ENCODE assay signal across 24 cellular contexts in the genomic region with DNA sequence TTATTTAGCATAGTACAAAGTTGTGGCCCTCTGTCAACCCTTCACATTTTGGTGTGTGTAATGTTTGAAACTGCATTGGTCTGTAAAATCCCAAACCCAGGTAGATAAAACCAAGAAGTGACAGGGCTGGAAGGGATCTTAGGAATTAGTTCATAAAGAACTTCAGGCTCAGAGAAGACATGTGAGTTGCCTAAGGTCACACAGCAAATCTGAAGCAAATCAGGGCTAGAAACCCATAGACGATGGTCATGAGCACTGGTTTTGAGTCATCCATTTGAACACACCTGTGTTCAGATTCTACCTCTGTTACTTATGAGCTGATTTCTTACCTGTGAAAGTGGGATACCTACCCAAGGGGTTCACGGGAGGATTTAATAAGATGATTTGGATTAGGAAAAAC.
DNase-seq lines count a peak whose midpoint lies in the region; ATAC-seq, FAIRE-seq and TF ChIP-seq lines count a peak whose summit lies in the region.
"Had no signal": no experiment of that assay in that cellular context is flagged by ENCODE, and none has a peak within 500 bp of the region (broad histone marks: within the 10 kb centered on the region; RNA-seq: fewer than 3 reads in every experiment).

No MANE protein-coding gene starts in this region.

- in situ Hi-C loops in mammary epithelial cell (cut with MboI; ENCODE audit: low sequenced_read_pairs in 2 of 2) (no loop called here), K562 (cut with MboI) (no loop called here)

- no peaks in the 10 kb centered on the region for H3K27me3 ChIP-seq in breast epithelium
- H3K27me3 ChIP-seq in mammary epithelial cell (ENCODE audit: insufficient read depth, low read length) = no peaks in the 10 kb centered on the region
- no peaks in the 10 kb centered on the region for H3K27me3 ChIP-seq in K562 (ENCODE audit: control insufficient read depth in 2 of 2, insufficient read depth in 2 of 2, low read length in 2 of 2)
- H3K27me3 ChIP-seq in thyroid gland = no peaks in the 10 kb centered on the region
- no peaks in the 10 kb centered on the region for H3K27me3 ChIP-seq in osteoblast (ENCODE audit: insufficient read depth, low read length)

- H3K4me1 ChIP-seq in breast epithelium = peaks cover 0 to 22% of the 10 kb centered on the region in 2 donors
- no peaks in the 10 kb centered on the region for H3K4me1 ChIP-seq in mammary epithelial cell (ENCODE audit: insufficient read depth, low read length)
- H3K4me1 ChIP-seq in K562 (replicated peaks in 1 of 2; ENCODE audit: control insufficient read depth in 2 of 2, insufficient read depth in 2 of 2, low read length in 2 of 2) = peaks cover 0 to 3% of the 10 kb centered on the region in 2 experiments; a peak in 2 of 5 replicates
- peaks cover 61 to 72% of the 10 kb centered on the region in 2 donors for H3K4me1 ChIP-seq in thyroid gland
- peaks cover 9% of the 10 kb centered on the region for H3K4me1 ChIP-seq in osteoblast (ENCODE audit: insufficient read depth, low read length)

- POLR2A ChIA-PET in K562 (lab: Yijun Ruan, JAX) = interaction anchor here (0.6 to 2.1 kb wide), 4 partner anchors 12 to 81 kb away, joined by 3 to 6 read pairs (median 4); no protein-coding TSS in a partner anchor

- dilution Hi-C loops in mammary epithelial cell (cut with HindIII; ENCODE audit: low sequenced_read_pairs) = no loop called here

- no peak for TF ChIP-seq EP300 in K562 (IDR thresholded peaks at IDR 0.05; ENCODE audit: low read length)

- no peak overlapping the region for H3K9ac ChIP-seq in mammary epithelial cell (ENCODE audit: insufficient read depth, low read length)
- H3K9ac ChIP-seq in K562 (ENCODE audit: insufficient read depth in 1 of 2, low read depth in 2 of 2, low read length in 2 of 2) = no peak overlapping the region

- BruUV-seq in mammary epithelial cell (replicated peaks; lab: Mats Ljungman, UMichigan) = no TSS peak
- no TSS peak for BruUV-seq in K562 (replicated peaks; lab: Mats Ljungman, UMichigan)

- DNase-seq in breast epithelium (ENCODE audit: low spot score in 2 of 2) (no peak), mammary epithelial cell (no peak), GM12892 (ENCODE audit: insufficient read length) (no peak), K562 (ENCODE audit: extremely low read depth in 1 of 4, low spot score in 3 of 4) (no peak), thyroid gland (no peak), SHP77 treated with DMSO at 0.1 percent for 48 hours (lab: John Stamatoyannopoulos, UW) (no peak), osteoblast (ENCODE audit: insufficient read length, low spot score, missing footprints) (no peak)
- DNase-seq: 8988T; Caco-2; CD8-positive, alpha-beta T cell; DMS79; EL; GDM1; NCI-H1105 treated with DMSO at 0.1 percent for 48 hours; NCI-H146; NCI-H1930; NCI-H446; NCI-H524 treated with DMSO at 0.1 percent for 48 hours; NCI-H82; NK-92 treated with Interleukin-12 subunit alpha and Interleukin-12 subunit beta, amount 100 ng/mL, for 24 hours; RPMI8226 had no signal

- H3K9me3 ChIP-seq in breast epithelium (no peaks in the 10 kb centered on the region), mammary epithelial cell (replicated peaks; ENCODE audit: insufficient read depth, low read length) (no peaks in the 10 kb centered on the region), K562 (replicated peaks; ENCODE audit: control insufficient read depth, insufficient read depth, low read depth, low read length) (no peaks in the 10 kb centered on the region), thyroid gland (no peaks in the 10 kb centered on the region), osteoblast (ENCODE audit: low read depth, low read length) (no peaks in the 10 kb centered on the region)
- H3K9me3 ChIP-seq: Caco-2 had no signal

- no peaks in the 10 kb centered on the region for H3K9me1 ChIP-seq in K562 (ENCODE audit: control insufficient read depth, insufficient read depth, low read length)

- H4K20me1 ChIP-seq in mammary epithelial cell (ENCODE audit: insufficient read depth, low read length) = no peaks in the 10 kb centered on the region
- peaks cover 4% of the 10 kb centered on the region; the same call in 1 of the 2 replicates for H4K20me1 ChIP-seq in K562 (replicated peaks; ENCODE audit: control insufficient read depth, insufficient read depth, low read length)
- peaks cover 39% of the 10 kb centered on the region for H4K20me1 ChIP-seq in osteoblast (ENCODE audit: insufficient read depth, low read length)

- intact Hi-C loops in breast epithelium (cut with DNase I; ENCODE audit: low total_unique reads) (no loop called here), mammary epithelial cell (cut with micrococcal nuclease) (no loop called here), K562 (cut with micrococcal nuclease) (no loop called here), thyroid gland (cut with DNase I) (loop anchor here (10.0 kb wide), 1 partner anchor 113 kb away; no protein-coding TSS in a partner anchor)

- H3K4me3 ChIP-seq in breast epithelium (no peak overlapping the region), mammary epithelial cell (replicated peaks in 1 of 3; ENCODE audit: insufficient read depth in 1 of 3, low read depth in 2 of 3, low read length in 3 of 3) (no peak overlapping the region), K562 (no peak overlapping the region), thyroid gland (replicated peaks in 1 of 3) (no peak overlapping the region), osteoblast (ENCODE audit: insufficient read depth, low read length) (no peak overlapping the region)
- H3K4me3 ChIP-seq: GM12878 had no signal

- H3K27ac ChIP-seq in breast epithelium (peak overlapping the region; percentile 64 to 67), mammary epithelial cell (ENCODE audit: insufficient read depth, low read depth, low read length) (no peak overlapping the region), K562 (ENCODE audit: extremely low read depth, low read depth, low read length) (no peak overlapping the region), thyroid gland (peak overlapping the region; percentile 88 to 90 (median 89)), osteoblast (ENCODE audit: low read depth, low read length) (no peak overlapping the region)

- CTCF ChIA-PET in mammary epithelial cell (lab: Charles Lee; ENCODE audit: low non-redundant PET) (no interaction called here), K562 (lab: Yijun Ruan, JAX; ENCODE audit: low intra/inter-chr PET ratio) (no interaction called here)

- H2AFZ ChIP-seq in mammary epithelial cell (ENCODE audit: low read depth, low read length) (no peak overlapping the region), K562 (ENCODE audit: low read depth, low read length) (no peak overlapping the region), osteoblast (ENCODE audit: low read length) (no peak overlapping the region)

- H3K36me3 ChIP-seq in breast epithelium (no peaks in the 10 kb centered on the region), mammary epithelial cell (ENCODE audit: insufficient read depth, low read length) (no peaks in the 10 kb centered on the region), K562 (ENCODE audit: control insufficient read depth, insufficient read depth, low read length) (no peaks in the 10 kb centered on the region), thyroid gland (no peaks in the 10 kb centered on the region), osteoblast (ENCODE audit: insufficient read depth, low read length) (peaks cover 2% of the 10 kb centered on the region)

- TF ChIP-seq RAD21 in K562 (CRISPR knock-in tag; conservative IDR thresholded peaks at IDR 0.05 in 1 of 2, IDR thresholded peaks at IDR 0.05 in 1 of 2) = no peak

- TF ChIP-seq POLR2A in breast epithelium (IDR thresholded peaks at IDR 0.05) (no peak), GM12892 (IDR thresholded peaks at IDR 0.05; ENCODE audit: low read depth, low read length) (no peak), K562 (conservative IDR thresholded peaks at IDR 0.05) (no peak), thyroid gland (IDR thresholded peaks at IDR 0.05) (no peak)

- WGBS in mammary epithelial cell (ENCODE audit: low coverage, missing lambda C conversion rate) = 75% methylated on average over 2 of the region's 2 CpGs
- WGBS in K562 (ENCODE audit: insufficient coverage, low coverage, missing lambda C conversion rate) = 38% methylated on average over 2 of the region's 2 CpGs
- 81 to 82% methylated on average over 2 of the region's 2 CpGs for WGBS in thyroid gland, 2 donors

- peak; percentile 50 for FAIRE-seq in GM12892 (lab: Jason Lieb, UNC)
- FAIRE-seq in K562 (lab: Jason Lieb, UNC) = no peak
- FAIRE-seq: GM12878 had no signal

- ATAC-seq in K562 = no peak
- ATAC-seq in GM21619 (IDR thresholded peaks at IDR 0.05; ENCODE audit: unreplicated experiment) = no peak
- ATAC-seq: CD8-positive, alpha-beta T cell; GM12878; HCT116 had no signal

- no peak overlapping the region for H3K4me2 ChIP-seq in mammary epithelial cell (ENCODE audit: insufficient read depth, low read depth, low read length)
- no peak overlapping the region for H3K4me2 ChIP-seq in K562 (ENCODE audit: insufficient read depth, low read length)
- H3K4me2 ChIP-seq in osteoblast (ENCODE audit: insufficient read depth, low read length) = no peak overlapping the region

- H3K79me2 ChIP-seq in mammary epithelial cell (ENCODE audit: insufficient read depth, low read length) (no peaks in the 10 kb centered on the region), K562 (ENCODE audit: control insufficient read depth, insufficient read depth, low read length) (no peaks in the 10 kb centered on the region), osteoblast (ENCODE audit: insufficient read depth, low read length) (peaks cover 72% of the 10 kb centered on the region)

- TF ChIP-seq CTCF in breast epithelium (IDR thresholded peaks at IDR 0.05) = no peak
- TF ChIP-seq CTCF in mammary epithelial cell (conservative IDR thresholded peaks at IDR 0.05 in 1 of 2, IDR thresholded peaks at IDR 0.05 in 1 of 2; ENCODE audit: extremely low read depth in 1 of 2, insufficient read depth in 1 of 2, low read depth in 1 of 2, low read length in 2 of 2) = no peak
- no peak for TF ChIP-seq CTCF in K562 (IDR thresholded peaks at IDR 0.05 in 2 of 3, conservative IDR thresholded peaks at IDR 0.05 in 1 of 3; ENCODE audit: insufficient read depth in 2 of 3, low read depth in 1 of 3, low read length in 3 of 3)
- no peak for TF ChIP-seq CTCF in thyroid gland (IDR thresholded peaks at IDR 0.05)
- no peak for TF ChIP-seq CTCF in osteoblast (IDR thresholded peaks at IDR 0.05; ENCODE audit: extremely low read depth, low read depth, low read length)

TF ChIP-seq in K562, 482 proteins besides CTCF, POLR2A, EP300 and RAD21 (continues in another document):
- TF ChIP-seq ZFP36 (IDR thresholded peaks at IDR 0.05; ENCODE audit: low read depth, low read length, partially characterized antibody) (peak; percentile 87), BCOR (IDR thresholded peaks at IDR 0.05) (peak; percentile 83), ADNP (tag; IDR thresholded peaks at IDR 0.05) (0 out of 2 replicates have a peak, but pooled peaks have one; percentile 50), FOXK1 (CRISPR knock-in tag; IDR thresholded peaks at IDR 0.05; ENCODE audit: borderline replicate concordance) (no peak), HDAC2 (IDR thresholded peaks at IDR 0.05) (peak; percentile 62; the same call in 1 of the 2 replicates), KDM1A (IDR thresholded peaks at IDR 0.05) (peak in 1 of 2 experiments; percentile 69; a peak in 2 of 4 replicates), SOX6 (IDR thresholded peaks at IDR 0.05) (no peak), RBM25 (IDR thresholded peaks at IDR 0.05; ENCODE audit: low read depth, low read length, severe bottlenecking) (peak; percentile 97), SMARCA5 (IDR thresholded peaks at IDR 0.05) (peak; percentile 26; the same call in 1 of the 2 replicates)

Comparison
In these comparisons a context has a peak if more than half of its experiments do, and no peak if none do; other contexts are left out.
1. H3K27ac ChIP-seq: peak in breast epithelium (2 of 2) and thyroid gland (3 of 3); none in mammary epithelial cell (single experiment), K562 (single experiment) and osteoblast (single experiment).